1 cellular context compared by ENCODE assay signal in genomic region chr11:32312865-32313403, GRCh38.
TF ChIP-seq lines count a peak whose summit lies in the region.

No MANE protein-coding gene starts in this region.

TF ChIP-seq in A549, 52 proteins besides CTCF, POLR2A, EP300 and RAD21 (continued from another document):
- 0 out of 3 replicates have a peak, but pooled peaks have one; percentile 25 for TF ChIP-seq BCL3 (IDR thresholded peaks at IDR 0.05)
- no peak for TF ChIP-seq HDAC2 (IDR thresholded peaks at IDR 0.05)
- no peak for TF ChIP-seq PBX3 (IDR thresholded peaks at IDR 0.05)
- no peak for TF ChIP-seq TFCP2L1 (CRISPR knock-in tag; IDR thresholded peaks at IDR 0.05)
- no peak for TF ChIP-seq CBX8 (IDR thresholded peaks at IDR 0.05)
- TF ChIP-seq NFE2L2 (conservative IDR thresholded peaks at IDR 0.05; ENCODE audit: low read length): no peak
- TF ChIP-seq CBX2 (IDR thresholded peaks at IDR 0.05; ENCODE audit: borderline replicate concordance, low read depth): no peak
- no peak for TF ChIP-seq CHD2 (IDR thresholded peaks at IDR 0.05; ENCODE audit: low read length, partially characterized antibody)
- no peak for TF ChIP-seq NPAS2 (CRISPR knock-in tag; IDR thresholded peaks at IDR 0.05; ENCODE audit: borderline replicate concordance)
- no peak for TF ChIP-seq HOXB5 (CRISPR knock-in tag; IDR thresholded peaks at IDR 0.05)
- TF ChIP-seq TP53 (CRISPR knock-in tag; IDR thresholded peaks at IDR 0.05): no peak
- peak; percentile 92 to 97 for TF ChIP-seq CEBPB (IDR thresholded peaks at IDR 0.05)
- TF ChIP-seq POLR2AphosphoS2 (conservative IDR thresholded peaks at IDR 0.05; ENCODE audit: low read length): no peak
- TF ChIP-seq BHLHE40 (IDR thresholded peaks at IDR 0.05; ENCODE audit: low read depth, low read length): no peak
- TF ChIP-seq RCOR1 (IDR thresholded peaks at IDR 0.05; ENCODE audit: low read depth, low read length): no peak
- TF ChIP-seq NR3C1 (IDR thresholded peaks at IDR 0.05): no peak
- TF ChIP-seq EHMT2 (IDR thresholded peaks at IDR 0.05; ENCODE audit: low read depth): no peak
- TF ChIP-seq ZFP36 (IDR thresholded peaks at IDR 0.05; ENCODE audit: borderline replicate concordance, partially characterized antibody): no peak
- no peak for TF ChIP-seq USF2 (IDR thresholded peaks at IDR 0.05)
- TF ChIP-seq HEYL (CRISPR knock-in tag; IDR thresholded peaks at IDR 0.05): no peak
- TF ChIP-seq REST (IDR thresholded peaks at IDR 0.05): no peak
- no peak for TF ChIP-seq MAZ (IDR thresholded peaks at IDR 0.05; ENCODE audit: borderline replicate concordance, low read depth, low read length)
- no peak for TF ChIP-seq ZSCAN20 (CRISPR knock-in tag; IDR thresholded peaks at IDR 0.05)
- TF ChIP-seq HES2 (IDR thresholded peaks at IDR 0.05): peak; percentile 76; the same call in 1 of the 2 replicates
